11 cellular contexts compared by ENCODE assay signal in the genomic region with DNA sequence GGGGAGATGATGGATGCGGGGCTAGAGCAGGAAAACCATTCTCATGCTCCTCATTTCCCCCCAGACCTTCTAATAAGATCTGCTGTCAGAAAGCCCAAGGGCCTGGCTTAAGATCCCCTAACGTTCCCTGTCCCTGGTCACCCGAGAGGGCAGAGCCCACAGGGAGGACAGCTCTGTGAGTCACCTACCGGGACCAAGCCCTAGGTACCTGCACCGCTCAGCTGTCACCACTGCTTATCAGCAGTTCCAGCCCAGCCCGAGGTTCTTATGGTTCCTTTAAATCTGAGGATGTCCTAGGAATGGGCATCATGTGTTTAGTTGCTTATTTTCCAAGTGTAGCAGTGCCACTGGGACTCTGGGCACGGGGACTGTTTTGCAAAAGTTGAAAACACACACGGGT.
"Had no signal": no experiment of that assay in that cellular context is flagged by ENCODE, and none has a peak within 500 bp of the region (broad histone marks: within the 10 kb centered on the region; RNA-seq: fewer than 3 reads in every experiment).

No MANE protein-coding gene starts in this region.

- H3K27ac ChIP-seq: adrenal gland, hepatocyte, SJCRH30, upper lobe of left lung had no signal

- H3K9me3 ChIP-seq: adrenal gland, SJCRH30, suprapubic skin, upper lobe of left lung had no signal

- H3K4me3 ChIP-seq: adrenal gland, hepatocyte, SJCRH30, suprapubic skin, upper lobe of left lung had no signal

- H3K4me3 Mint-ChIP-seq: activated CD8-positive, alpha-beta T cell treated with anti-CD3 and anti-CD28 coated beads for 36 hours had no signal

- H3K27me3 Mint-ChIP-seq: activated CD8-positive, alpha-beta T cell treated with anti-CD3 and anti-CD28 coated beads for 36 hours had no signal

- H3K36me3 ChIP-seq: adrenal gland, SJCRH30, suprapubic skin, upper lobe of left lung had no signal

- H3K27me3 ChIP-seq: adrenal gland, SJCRH30, suprapubic skin, upper lobe of left lung had no signal

- H3K9me3 Mint-ChIP-seq: activated CD8-positive, alpha-beta T cell treated with anti-CD3 and anti-CD28 coated beads for 36 hours had no signal

- DNase-seq: activated effector memory CD4-positive, alpha-beta T cell treated with anti-CD3 and anti-CD28 coated beads, Interleukin-2, amount 50 U/mL, for 16 hours; adrenal gland; occipital lobe; SJCRH30; stimulated activated CD4-positive, alpha-beta T cell treated with anti-CD3 and anti-CD28 coated beads, Interleukin-12 subunit alpha, Interleukin-12 subunit beta, amount 100 ng/mL, for 4 hours; stimulated activated naive CD4-positive, alpha-beta T cell treated with Interleukin-2 at 50 U/mL for 16 hours; T1000 had no signal

- H3K4me1 ChIP-seq: adrenal gland, SJCRH30 had no signal
